Comparison of ENCODE assay signal across 15 cellular contexts in the genomic region with DNA sequence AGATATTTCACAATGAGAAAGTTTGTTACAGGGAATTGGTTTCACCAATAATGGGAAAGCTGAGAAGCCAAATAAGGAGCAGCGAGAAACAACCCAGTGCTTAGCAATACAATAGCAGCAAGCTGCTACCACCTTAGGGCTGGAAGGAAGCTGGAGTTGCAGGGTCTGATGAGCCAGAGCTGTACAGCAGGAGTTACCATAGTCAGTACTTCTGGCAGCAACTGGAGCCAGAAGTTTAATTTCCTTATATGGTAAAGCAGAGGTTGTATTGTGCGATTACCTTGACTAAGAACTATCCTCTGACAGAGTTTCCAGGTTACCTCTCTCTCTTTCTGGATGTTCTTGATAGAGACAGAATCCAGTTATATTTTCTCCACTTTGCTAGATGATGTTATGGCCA.
DNase-seq lines count a peak whose midpoint lies in the region; ATAC-seq and TF ChIP-seq lines count a peak whose summit lies in the region.
"Had no signal": no experiment of that assay in that cellular context is flagged by ENCODE, and none has a peak within 500 bp of the region (broad histone marks: within the 10 kb centered on the region; RNA-seq: fewer than 3 reads in every experiment).

No MANE protein-coding gene starts in this region.

- no peak for TF ChIP-seq POLR2A in esophagus squamous epithelium (IDR thresholded peaks at IDR 0.05)

- H3K4me1 ChIP-seq in esophagus squamous epithelium = no peaks in the 10 kb centered on the region
- H3K4me1 ChIP-seq: gastrocnemius medialis had no signal

- no peaks in the 10 kb centered on the region for H3K27me3 ChIP-seq in esophagus squamous epithelium
- H3K27me3 ChIP-seq: gastrocnemius medialis had no signal

- H3K36me3 ChIP-seq in esophagus squamous epithelium = no peaks in the 10 kb centered on the region
- H3K36me3 ChIP-seq: gastrocnemius medialis had no signal

- no peak overlapping the region for H3K27ac ChIP-seq in esophagus squamous epithelium
- H3K27ac ChIP-seq: gastrocnemius medialis had no signal

- intact Hi-C loops in esophagus squamous epithelium (cut with DNase I) = loop anchor here (10.0 kb wide), 2 partner anchors 347 to 557 kb away; no protein-coding TSS in a partner anchor

- no peaks in the 10 kb centered on the region for H3K9me3 ChIP-seq in esophagus squamous epithelium
- H3K9me3 ChIP-seq: gastrocnemius medialis had no signal

- DNase-seq in GM10266 (ENCODE audit: extremely low spot score) (peak; percentile 21), iPS-NIHi11 (ENCODE audit: low spot score) (peak; percentile 62), SW480 (ENCODE audit: low spot score) (no peak), activated gamma-delta T cell treated with Interleukin-2 at 50 U/mL for 16 hours (no peak), esophagus squamous epithelium (lab: John Stamatoyannopoulos, UW) (no peak)
- DNase-seq: activated CD8-positive, alpha-beta memory T cell treated with anti-CD3 and anti-CD28 coated beads, Interleukin-2, amount 50 U/mL, for 48 hours; gastrocnemius medialis; IMR-90; left cardiac atrium; NCI-H446 treated with DMSO at 0.1 percent for 48 hours; posterior cingulate gyrus had no signal

- TF ChIP-seq CTCF in GM10266 (IDR thresholded peaks at IDR 0.05; ENCODE audit: control insufficient read depth, insufficient read depth, low read depth, missing control alignments) = no peak
- no peak for TF ChIP-seq CTCF in esophagus squamous epithelium (IDR thresholded peaks at IDR 0.05)

- ATAC-seq in GM19351 (IDR thresholded peaks at IDR 0.05; ENCODE audit: unreplicated experiment) (peak; percentile 71), HG03060 (IDR thresholded peaks at IDR 0.05; ENCODE audit: low read depth, unreplicated experiment) (peak; percentile 43), HG02938 (IDR thresholded peaks at IDR 0.05; ENCODE audit: unreplicated experiment) (no peak)
- ATAC-seq: gastrocnemius medialis, HCT116, left cardiac atrium had no signal

- 46 to 57% methylated on average over 2 of the region's 2 CpGs for WGBS in esophagus squamous epithelium, 2 donors

- no peak overlapping the region for H3K4me3 ChIP-seq in esophagus squamous epithelium
- H3K4me3 ChIP-seq: gastrocnemius medialis had no signal

Comparison
In these comparisons a context has a peak if more than half of its experiments do, and no peak if none do; other contexts are left out.
1. DNase-seq: peak in GM10266 (single experiment) and iPS-NIHi11 (single experiment); none in SW480 (single experiment), activated gamma-delta T cell treated with Interleukin-2 at 50 U/mL for 16 hours (single experiment) and esophagus squamous epithelium (single experiment).